Comparison of ENCODE assay signal across 9 cellular contexts in the genomic region with DNA sequence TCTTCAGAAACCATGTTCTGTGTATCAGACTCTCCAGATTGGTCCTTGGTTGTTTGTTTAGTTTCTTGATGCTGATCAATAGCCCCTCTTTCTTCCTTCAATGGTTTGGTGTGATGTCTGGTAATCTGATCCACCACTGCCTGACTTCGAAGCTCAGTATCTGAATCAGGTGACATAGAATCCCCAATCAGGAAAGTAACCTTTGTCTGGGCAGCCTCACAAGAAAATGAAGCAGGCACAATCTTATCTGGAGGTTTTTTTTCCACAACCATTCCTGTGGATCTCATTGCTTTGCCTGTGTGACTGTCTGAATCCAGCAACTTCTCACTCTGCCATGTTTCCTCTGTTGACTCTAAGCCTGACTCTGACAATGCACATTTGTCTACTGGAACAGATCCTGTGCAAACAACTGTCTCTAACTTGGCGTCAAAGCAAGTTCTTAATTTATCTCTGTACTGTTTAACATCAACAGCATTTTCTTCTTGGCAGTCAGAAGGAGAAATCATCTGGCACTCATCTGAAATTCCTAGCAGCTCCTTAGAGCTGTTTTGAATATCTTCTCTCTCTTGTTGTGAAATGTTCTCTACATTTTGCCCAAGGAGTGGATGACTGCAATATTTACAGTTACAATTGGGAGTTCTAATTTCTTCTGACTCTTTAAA. TPM values are rescaled to one million over a fixed set of nuclear protein-coding genes. Genes with fewer than 3 reads are reported as not detected.
A peak's percentile ranks its signal among the peaks of the same experiment; 100 is the strongest.
DNase-seq lines count a peak whose midpoint lies in the region; ATAC-seq and TF ChIP-seq lines count a peak whose summit lies in the region.
"Had no signal": no experiment of that assay in that cellular context is flagged by ENCODE, and none has a peak within 500 bp of the region (broad histone marks: within the 10 kb centered on the region; RNA-seq: fewer than 3 reads in every experiment).

No MANE protein-coding gene starts in this region.

- DNase-seq in Calu3 = no peak
- no peak for DNase-seq in activated naive CD8-positive, alpha-beta T cell treated with anti-CD3 and anti-CD28 coated beads, Interleukin-2, amount 10 ng/mL, durations not matched to agents 7 days and 5 days
- no peak for DNase-seq in left ventricle myocardium superior
- no peak for DNase-seq in psoas muscle
- no peak for DNase-seq in NCI-H187 treated with DMSO at 0.1 percent for 48 hours (lab: John Stamatoyannopoulos, UW)
- no peak for DNase-seq in NOMO-1 (lab: John Stamatoyannopoulos, UW; ENCODE audit: unreplicated experiment in 2 of 2)
- no peak for DNase-seq in activated CD8-positive, alpha-beta memory T cell treated with anti-CD3 and anti-CD28 coated beads, Interleukin-2, amount 10 ng/mL, durations not matched to agents 7 days and 5 days
- DNase-seq: stimulated activated CD8-positive, alpha-beta memory T cell treated with anti-CD3 and anti-CD28 coated beads, Interleukin-4, amount 100 ng/mL, for 48 hours had no signal

- ATAC-seq in activated naive CD8-positive, alpha-beta T cell treated with anti-CD3 and anti-CD28 coated beads, Interleukin-2, amount 10 ng/mL, durations not matched to agents 7 days and 5 days (ENCODE audit: low read depth) = no peak
- ATAC-seq in left ventricle myocardium superior = peak; percentile 94
- peak; percentile 89 to 94 (median 91) for ATAC-seq in psoas muscle
- ATAC-seq in GM19455 (IDR thresholded peaks at IDR 0.05; ENCODE audit: unreplicated experiment) = no peak
- no peak for ATAC-seq in activated CD8-positive, alpha-beta memory T cell treated with anti-CD3 and anti-CD28 coated beads, Interleukin-2, amount 10 ng/mL, durations not matched to agents 7 days and 5 days

- TF ChIP-seq CTCF in Calu3 (IDR thresholded peaks at IDR 0.05; ENCODE audit: unreplicated experiment) = no peak
- TF ChIP-seq CTCF in psoas muscle (IDR thresholded peaks at IDR 0.05) = no peak

- TSS peak; percentile 21 for BruUV-seq in Calu3 (replicated peaks; lab: Mats Ljungman, UMichigan)

- POLR2A ChIA-PET in activated naive CD8-positive, alpha-beta T cell treated with anti-CD3 and anti-CD28 coated beads, Interleukin-2, amount 10 ng/mL, durations not matched to agents 7 days and 5 days (lab: Charles Lee) = no interaction called here

- 13 to 24% (median 19%) methylated on average over 2 of the region's 2 CpGs for WGBS in psoas muscle, 3 donors

- CTCF ChIA-PET in Calu3 (lab: Charles Lee) = no interaction called here
- CTCF ChIA-PET in activated CD8-positive, alpha-beta memory T cell treated with anti-CD3 and anti-CD28 coated beads, Interleukin-2, amount 10 ng/mL, durations not matched to agents 7 days and 5 days (lab: Charles Lee) = interaction anchor here (0.7 to 1.4 kb wide), 2 partner anchors 330 to 391 kb away, joined by 3 read pairs; no protein-coding TSS in a partner anchor

- no peaks in the 10 kb centered on the region for H3K27me3 ChIP-seq in psoas muscle (ENCODE audit: insufficient read depth in 3 of 3, low read length in 2 of 3)

- H3K4me3 ChIP-seq in psoas muscle = peak overlapping the region; percentile 38

- H3K4me1 Mint-ChIP-seq in Calu3 (ENCODE audit: low read depth, unreplicated experiment) = peaks cover 5% of the 10 kb centered on the region
- H3K4me1 Mint-ChIP-seq in activated naive CD8-positive, alpha-beta T cell treated with anti-CD3 and anti-CD28 coated beads, Interleukin-2, amount 10 ng/mL, durations not matched to agents 7 days and 5 days = peaks cover 36% of the 10 kb centered on the region
- peaks cover 34% of the 10 kb centered on the region for H3K4me1 Mint-ChIP-seq in activated CD8-positive, alpha-beta memory T cell treated with anti-CD3 and anti-CD28 coated beads, Interleukin-2, amount 10 ng/mL, durations not matched to agents 7 days and 5 days

- H3K4me1 ChIP-seq in psoas muscle = peaks cover 31% of the 10 kb centered on the region

- no peaks in the 10 kb centered on the region for H3K9me3 ChIP-seq in psoas muscle

- no peak overlapping the region for H3K27ac Mint-ChIP-seq in Calu3 (ENCODE audit: unreplicated experiment)
- peak overlapping the region; percentile 62 for H3K27ac Mint-ChIP-seq in activated naive CD8-positive, alpha-beta T cell treated with anti-CD3 and anti-CD28 coated beads, Interleukin-2, amount 10 ng/mL, durations not matched to agents 7 days and 5 days
- H3K27ac Mint-ChIP-seq in activated CD8-positive, alpha-beta memory T cell treated with anti-CD3 and anti-CD28 coated beads, Interleukin-2, amount 10 ng/mL, durations not matched to agents 7 days and 5 days = no peak overlapping the region

- peak overlapping the region; percentile 82 for H3K27ac ChIP-seq in psoas muscle

- no peaks in the 10 kb centered on the region for H3K9me3 Mint-ChIP-seq in Calu3 (ENCODE audit: low read depth, unreplicated experiment)
- peaks cover 6% of the 10 kb centered on the region for H3K9me3 Mint-ChIP-seq in activated naive CD8-positive, alpha-beta T cell treated with anti-CD3 and anti-CD28 coated beads, Interleukin-2, amount 10 ng/mL, durations not matched to agents 7 days and 5 days
- no peaks in the 10 kb centered on the region for H3K9me3 Mint-ChIP-seq in activated CD8-positive, alpha-beta memory T cell treated with anti-CD3 and anti-CD28 coated beads, Interleukin-2, amount 10 ng/mL, durations not matched to agents 7 days and 5 days (ENCODE audit: low read depth)

- peaks cover 3 to 64% of the 10 kb centered on the region in 2 donors for H3K36me3 ChIP-seq in psoas muscle (ENCODE audit: insufficient read depth in 1 of 2, low read depth in 1 of 2)

- no peak overlapping the region for H3K4me3 Mint-ChIP-seq in Calu3 (ENCODE audit: low read depth, unreplicated experiment)
- no peak overlapping the region for H3K4me3 Mint-ChIP-seq in activated naive CD8-positive, alpha-beta T cell treated with anti-CD3 and anti-CD28 coated beads, Interleukin-2, amount 10 ng/mL, durations not matched to agents 7 days and 5 days
- H3K4me3 Mint-ChIP-seq in activated CD8-positive, alpha-beta memory T cell treated with anti-CD3 and anti-CD28 coated beads, Interleukin-2, amount 10 ng/mL, durations not matched to agents 7 days and 5 days = no peak overlapping the region

- H3K27me3 Mint-ChIP-seq in Calu3 (ENCODE audit: unreplicated experiment) = no peaks in the 10 kb centered on the region
- H3K27me3 Mint-ChIP-seq in activated naive CD8-positive, alpha-beta T cell treated with anti-CD3 and anti-CD28 coated beads, Interleukin-2, amount 10 ng/mL, durations not matched to agents 7 days and 5 days = no peaks in the 10 kb centered on the region
- H3K27me3 Mint-ChIP-seq in activated CD8-positive, alpha-beta memory T cell treated with anti-CD3 and anti-CD28 coated beads, Interleukin-2, amount 10 ng/mL, durations not matched to agents 7 days and 5 days = no peaks in the 10 kb centered on the region

- H3K36me3 Mint-ChIP-seq in Calu3 (ENCODE audit: insufficient read depth, unreplicated experiment) = peaks cover 25% of the 10 kb centered on the region
- peaks cover 66% of the 10 kb centered on the region for H3K36me3 Mint-ChIP-seq in activated naive CD8-positive, alpha-beta T cell treated with anti-CD3 and anti-CD28 coated beads, Interleukin-2, amount 10 ng/mL, durations not matched to agents 7 days and 5 days
- H3K36me3 Mint-ChIP-seq in activated CD8-positive, alpha-beta memory T cell treated with anti-CD3 and anti-CD28 coated beads, Interleukin-2, amount 10 ng/mL, durations not matched to agents 7 days and 5 days = peaks cover 67% of the 10 kb centered on the region

- intact Hi-C loops in Calu3 (cut with micrococcal nuclease; ENCODE audit: unreplicated experiment) = no loop called here
- intact Hi-C loops in left ventricle myocardium superior (cut with micrococcal nuclease) = no loop called here
- intact Hi-C loops in psoas muscle (cut with DNase I) = no loop called here

RNA-seq across cellular contexts. Expression of a gene that starts 37.1 kb away (rescaled TPM):
- 21.6 and 27.3 TPM in 2 replicates for total RNA-seq in Calu3 (2022)
- 10 to 100 TPM; 51.2 to 51.5 TPM for total RNA-seq in activated naive CD8-positive, alpha-beta T cell treated with anti-CD3 and anti-CD28 coated beads, Interleukin-2, amount 10 ng/mL, durations not matched to agents 7 days and 5 days
- total RNA-seq in left ventricle myocardium superior = 7.8 TPM
- total RNA-seq in psoas muscle = 10 to 100 TPM in 1 of 4 donors, 1 to 10 TPM in 3; 6.9 to 14.1 (median 7.4) TPM
- polyA plus RNA-seq in psoas muscle = 1 to 10 TPM; 1.7 to 3.4 (median 2.0) TPM
- total RNA-seq in activated CD8-positive, alpha-beta memory T cell treated with anti-CD3 and anti-CD28 coated beads, Interleukin-2, amount 10 ng/mL, durations not matched to agents 7 days and 5 days = 10 to 100 TPM; 31.3 to 35.2 TPM

Comparison
In these comparisons a context has a peak if more than half of its experiments do, and no peak if none do; other contexts are left out.
1. ATAC-seq: peak in left ventricle myocardium superior (single experiment) and psoas muscle (4 of 4); none in activated naive CD8-positive, alpha-beta T cell treated with anti-CD3 and anti-CD28 coated beads, Interleukin-2, amount 10 ng/mL, durations not matched to agents 7 days and 5 days (single experiment), GM19455 (single experiment) and activated CD8-positive, alpha-beta memory T cell treated with anti-CD3 and anti-CD28 coated beads, Interleukin-2, amount 10 ng/mL, durations not matched to agents 7 days and 5 days (single experiment).